ENCODE assay signal across 8 cellular contexts in genomic region chr18:11906926-11907874, GRCh38. TPM values are rescaled to one million over a fixed set of nuclear protein-coding genes. Genes with fewer than 3 reads are reported as not detected.
DNase-seq lines count a peak whose midpoint lies in the region; ATAC-seq and TF ChIP-seq lines count a peak whose summit lies in the region.

No MANE protein-coding gene starts in this region.

- H4K8ac ChIP-seq in trophoblast cell (ENCODE audit: low read depth, low read length): peak overlapping the region; percentile 69

- H3K23ac ChIP-seq in trophoblast cell (ENCODE audit: low read length): no peak overlapping the region

- H3K79me1 ChIP-seq in trophoblast cell (ENCODE audit: low read length): peaks cover 8% of the 10 kb centered on the region

- no peak overlapping the region for H3K4ac ChIP-seq in trophoblast cell (ENCODE audit: low read depth, low read length)

- H3K14ac ChIP-seq in trophoblast cell (ENCODE audit: low read length): no peak overlapping the region

- H2BK12ac ChIP-seq in trophoblast cell (ENCODE audit: low read length): no peak overlapping the region

- H2BK5ac ChIP-seq in trophoblast cell (ENCODE audit: low read depth, low read length, poor library complexity): no peak overlapping the region

- H4K20me1 ChIP-seq in DND-41 (ENCODE audit: insufficient read depth, low read length): peaks cover 5% of the 10 kb centered on the region; the same call in 1 of the 2 replicates

- H3K27me3 ChIP-seq in DND-41 (ENCODE audit: insufficient read depth, low read length, poor library complexity): no peaks in the 10 kb centered on the region
- no peaks in the 10 kb centered on the region for H3K27me3 ChIP-seq in Peyer's patch
- H3K27me3 ChIP-seq in trophoblast cell (ENCODE audit: insufficient read depth, low read length): no peaks in the 10 kb centered on the region

- H4K91ac ChIP-seq in trophoblast cell (ENCODE audit: low read depth, low read length): no peak overlapping the region

- ATAC-seq in DND-41 (ENCODE audit: insufficient read depth, low read depth): no peak
- no peak for ATAC-seq in HG03280 (IDR thresholded peaks at IDR 0.05; ENCODE audit: unreplicated experiment)
- no peak for ATAC-seq in GM19395 (IDR thresholded peaks at IDR 0.05; ENCODE audit: unreplicated experiment)

- H2AK5ac ChIP-seq in trophoblast cell (ENCODE audit: low read length): no peak overlapping the region

- H3K27ac ChIP-seq in DND-41 (ENCODE audit: low read length) (peak overlapping the region; percentile 83), Peyer's patch (peak overlapping the region in 3 of 4 donors; percentile 93 to 98 (median 94)), trophoblast cell (ENCODE audit: low read depth, low read length) (no peak overlapping the region)

- H3K4me3 ChIP-seq in DND-41 (ENCODE audit: low read depth in 1 of 2, low read length in 2 of 2): peak overlapping the region; percentile 48 to 71; a peak in 3 of 4 replicates
- H3K4me3 ChIP-seq in Peyer's patch: peak overlapping the region; percentile 62 to 97 (median 76)
- H3K4me3 ChIP-seq in epithelial cell of proximal tubule (ENCODE audit: low read depth, low read length): peak overlapping the region; percentile 92
- no peak overlapping the region for H3K4me3 ChIP-seq in trophoblast cell (ENCODE audit: low read depth, low read length)

- H3K36me3 ChIP-seq in DND-41 (ENCODE audit: insufficient read depth, low read length): peaks cover 28% of the 10 kb centered on the region
- H3K36me3 ChIP-seq in Peyer's patch: peaks cover 0 to 19% (median 0%) of the 10 kb centered on the region in 3 donors
- H3K36me3 ChIP-seq in trophoblast cell (ENCODE audit: control insufficient read depth in 1 of 2, insufficient read depth in 2 of 2, low read length in 2 of 2): peaks cover 0 to 3% of the 10 kb centered on the region in 2 experiments

- H3K18ac ChIP-seq in trophoblast cell (ENCODE audit: low read length): no peak overlapping the region

- peaks cover 19% of the 10 kb centered on the region for H3K79me2 ChIP-seq in DND-41 (ENCODE audit: insufficient read depth, low read length)
- peaks cover 10% of the 10 kb centered on the region for H3K79me2 ChIP-seq in trophoblast cell (ENCODE audit: control insufficient read depth, insufficient read depth, low read length, poor library complexity)

- H3K4me2 ChIP-seq in DND-41 (ENCODE audit: insufficient read depth, low read length): peak overlapping the region; percentile 80
- H3K4me2 ChIP-seq in trophoblast cell (ENCODE audit: low read length): peak overlapping the region; percentile 80

- H3K9ac ChIP-seq in DND-41 (ENCODE audit: low read depth, low read length): peak overlapping the region; percentile 96
- no peak overlapping the region for H3K9ac ChIP-seq in trophoblast cell (ENCODE audit: low read length)

- peak overlapping the region; percentile 79; the same call in 1 of the 2 replicates for H2AFZ ChIP-seq in DND-41 (ENCODE audit: low read depth, low read length)
- H2AFZ ChIP-seq in trophoblast cell (ENCODE audit: insufficient read depth, low read length, poor library complexity): no peak overlapping the region

- H3K9me3 ChIP-seq in DND-41 (ENCODE audit: insufficient read depth, low read length, severe bottlenecking): no peaks in the 10 kb centered on the region
- H3K9me3 ChIP-seq in Peyer's patch: no peaks in the 10 kb centered on the region
- H3K9me3 ChIP-seq in trophoblast cell (ENCODE audit: insufficient read depth, low read depth, low read length): peaks cover 1% of the 10 kb centered on the region

- no peak for TF ChIP-seq POLR2A in Peyer's patch (IDR thresholded peaks at IDR 0.05)

- DNase-seq in DND-41 (no peak), Peyer's patch (no peak), epithelial cell of proximal tubule (ENCODE audit: low read depth) (no peak), trophoblast cell (no peak), HUDEP-2 (lab: John Stamatoyannopoulos, UW; ENCODE audit: unreplicated experiment in 76 of 76) (no peak)
- no peak for DNase-seq in activated effector memory CD4-positive, alpha-beta T cell treated with Interleukin-2 at 50 U/mL for 16 hours

- no peak overlapping the region for H4K12ac ChIP-seq in trophoblast cell (ENCODE audit: low read depth, low read length)

- peaks cover 20% of the 10 kb centered on the region for H3K4me1 ChIP-seq in DND-41 (ENCODE audit: insufficient read depth, low read length)
- H3K4me1 ChIP-seq in Peyer's patch: peaks cover 0 to 18% (median 2%) of the 10 kb centered on the region in 4 donors
- H3K4me1 ChIP-seq in trophoblast cell (ENCODE audit: control insufficient read depth in 1 of 2, insufficient read depth in 2 of 2, low read length in 2 of 2): peaks cover 4% of the 10 kb centered on the region in 2 experiments

- no peak overlapping the region for H2BK120ac ChIP-seq in trophoblast cell (ENCODE audit: insufficient read depth, low read length, poor library complexity)

- WGBS in trophoblast cell (ENCODE audit: extremely low coverage, insufficient coverage, insufficient read length): no CpG with 5 or more reads among the region's 20 CpGs

- TF ChIP-seq CTCF in DND-41 (IDR thresholded peaks at IDR 0.05; ENCODE audit: borderline replicate concordance, extremely low read depth, low read length, poor library complexity, severe bottlenecking) (no peak), Peyer's patch (IDR thresholded peaks at IDR 0.05) (no peak), epithelial cell of proximal tubule (conservative IDR thresholded peaks at IDR 0.05; ENCODE audit: low read depth, low read length) (no peak)

RNA-seq across cellular contexts. Expression of gene MPPE1, which starts 0.9 kb away (rescaled TPM):
- total RNA-seq in Peyer's patch (10 to 100 TPM; 46.2 to 69.3 (median 63.4) TPM), epithelial cell of proximal tubule (15.2 and 32.5 TPM in 2 replicates)
- 8.7 and 9.5 TPM in 2 replicates for polyA plus RNA-seq in trophoblast cell (2013)

RNA-seq across cellular contexts. Expression of gene CHMP1B, which starts 56.0 kb away (rescaled TPM):
- total RNA-seq in Peyer's patch (10 to 100 TPM; 51.1 to 71.6 (median 65.0) TPM), epithelial cell of proximal tubule (37.7 and 69.8 TPM in 2 replicates)
- polyA plus RNA-seq in trophoblast cell (2013): 34.8 and 35.1 TPM in 2 replicates
